ENCODE assay signal across 27 cellular contexts in genomic region chr16:69451166-69451565, GRCh38. TPM values are rescaled to one million over a fixed set of nuclear protein-coding genes. Genes with fewer than 3 reads are reported as not detected.
DNase-seq lines count a peak whose midpoint lies in the region; ATAC-seq, FAIRE-seq and TF ChIP-seq lines count a peak whose summit lies in the region.
"Had no signal": no experiment of that assay in that cellular context is flagged by ENCODE, and none has a peak within 500 bp of the region (broad histone marks: within the 10 kb centered on the region; RNA-seq: fewer than 3 reads in every experiment).

No MANE protein-coding gene starts in this region.

- peak overlapping the region; percentile 51 for H3K27ac Mint-ChIP-seq in activated naive CD4-positive, alpha-beta T cell treated with anti-CD3 and anti-CD28 coated beads, Interleukin-2, amount 50 U/mL, for 24 hours
- no peak overlapping the region for H3K27ac Mint-ChIP-seq in activated naive CD4-positive, alpha-beta T cell treated with anti-CD3 and anti-CD28 coated beads, Interleukin-2, amount 10 ng/mL, durations not matched to agents 7 days and 5 days
- H3K27ac Mint-ChIP-seq in Caco-2 (ENCODE audit: unreplicated experiment), result no peak overlapping the region
- H3K27ac Mint-ChIP-seq in T-helper 2 cell treated with Interferon-gamma antibody and Interleukin-4, amounts not matched to agents 5 μg/mL and 100 μg/mL, for 36 hours, result peak overlapping the region; percentile 69
- H3K27ac Mint-ChIP-seq: B cell had no signal

- CTCF ChIA-PET in activated naive CD4-positive, alpha-beta T cell treated with anti-CD3 and anti-CD28 coated beads, Interleukin-2, amount 10 ng/mL, durations not matched to agents 7 days and 5 days (lab: Charles Lee), result no interaction called here
- CTCF ChIA-PET in Caco-2 (lab: Charles Lee), result no interaction called here

- intact Hi-C loops in Caco-2 (cut with micrococcal nuclease; ENCODE audit: unreplicated experiment), result no loop called here

- peak overlapping the region; percentile 4 for H2AFZ ChIP-seq in keratinocyte (ENCODE audit: control insufficient read depth, low read length)
- H2AFZ ChIP-seq: parathyroid adenoma had no signal

- ATAC-seq in HG02870 (IDR thresholded peaks at IDR 0.05; ENCODE audit: unreplicated experiment), result no peak
- ATAC-seq: body of pancreas, mucosa of descending colon had no signal

- H3K27me3 ChIP-seq in Caco-2 (replicated peaks; ENCODE audit: control insufficient read depth, insufficient read depth, low read length) (no peaks in the 10 kb centered on the region), keratinocyte (ENCODE audit: control insufficient read depth, extremely low read depth, insufficient read depth, low read length) (no peaks in the 10 kb centered on the region), SJCRH30 (no peaks in the 10 kb centered on the region)
- H3K27me3 ChIP-seq: body of pancreas, tibial nerve had no signal

- TF ChIP-seq CTCF in Caco-2 (IDR thresholded peaks at IDR 0.05; ENCODE audit: insufficient read depth in 1 of 2, low read depth in 1 of 2, low read length in 1 of 2, severe bottlenecking in 1 of 2, unreplicated experiment in 1 of 2) (no peak), keratinocyte (optimal IDR thresholded peaks at IDR 0.05 in 1 of 3, IDR thresholded peaks at IDR 0.05 in 1 of 3, conservative IDR thresholded peaks at IDR 0.05 in 1 of 3; ENCODE audit: extremely low read depth in 1 of 3, insufficient read depth in 2 of 3, low read length in 3 of 3) (no peak)

- no peak overlapping the region for H3K4me3 Mint-ChIP-seq in activated naive CD4-positive, alpha-beta T cell treated with anti-CD3 and anti-CD28 coated beads, Interleukin-2, amount 50 U/mL, for 24 hours
- H3K4me3 Mint-ChIP-seq in activated naive CD4-positive, alpha-beta T cell treated with anti-CD3 and anti-CD28 coated beads, Interleukin-2, amount 10 ng/mL, durations not matched to agents 7 days and 5 days, result no peak overlapping the region
- no peak overlapping the region for H3K4me3 Mint-ChIP-seq in Caco-2 (ENCODE audit: unreplicated experiment)
- H3K4me3 Mint-ChIP-seq in T-helper 2 cell treated with Interferon-gamma antibody and Interleukin-4, amounts not matched to agents 5 μg/mL and 100 μg/mL, for 36 hours, result peak overlapping the region; percentile 5
- H3K4me3 Mint-ChIP-seq: B cell, H9, neural crest cell had no signal

- BruUV-seq in Caco-2 (replicated peaks; lab: Mats Ljungman, UMichigan), result TSS peak; percentile 13

- no peaks in the 10 kb centered on the region for H3K9me1 ChIP-seq in keratinocyte (ENCODE audit: control insufficient read depth, extremely low read depth, insufficient read depth, low read length)

- H3K4me3 ChIP-seq in Caco-2 (ENCODE audit: low read depth, low read length) (no peak overlapping the region), keratinocyte (ENCODE audit: control insufficient read depth in 2 of 3, extremely low read depth in 1 of 3, insufficient read depth in 2 of 3, low read depth in 1 of 3, low read length in 3 of 3) (peak overlapping the region in 1 of 3 experiments; percentile 6), SJCRH30 (no peak overlapping the region)
- H3K4me3 ChIP-seq: body of pancreas, lower lobe of right lung, mucosa of descending colon, tibial nerve had no signal

- H4K20me1 ChIP-seq in keratinocyte (ENCODE audit: control insufficient read depth, extremely low read depth, insufficient read depth, low read length), result no peaks in the 10 kb centered on the region

- H3K79me2 ChIP-seq in keratinocyte (ENCODE audit: control insufficient read depth, insufficient read depth, low read length), result peaks cover 8% of the 10 kb centered on the region

- FAIRE-seq in keratinocyte (lab: Jason Lieb, UNC), result peak; percentile 61
- FAIRE-seq: G401.6, small intestine had no signal

- no peaks in the 10 kb centered on the region for H3K9me3 Mint-ChIP-seq in activated naive CD4-positive, alpha-beta T cell treated with anti-CD3 and anti-CD28 coated beads, Interleukin-2, amount 50 U/mL, for 24 hours
- H3K9me3 Mint-ChIP-seq in activated naive CD4-positive, alpha-beta T cell treated with anti-CD3 and anti-CD28 coated beads, Interleukin-2, amount 10 ng/mL, durations not matched to agents 7 days and 5 days, result no peaks in the 10 kb centered on the region
- H3K9me3 Mint-ChIP-seq in Caco-2 (ENCODE audit: unreplicated experiment), result no peaks in the 10 kb centered on the region
- no peaks in the 10 kb centered on the region for H3K9me3 Mint-ChIP-seq in T-helper 2 cell treated with Interferon-gamma antibody and Interleukin-4, amounts not matched to agents 5 μg/mL and 100 μg/mL, for 36 hours
- H3K9me3 Mint-ChIP-seq: H9, neural crest cell had no signal

- dilution Hi-C loops in keratinocyte (cut with MboI; ENCODE audit: extremely low pct_ligation_motif_present, low sequenced_read_pairs), result no loop called here

- H3K9ac ChIP-seq in keratinocyte (ENCODE audit: control insufficient read depth, extremely low read depth, insufficient read depth, low read length), result peak overlapping the region; percentile 18
- H3K9ac ChIP-seq: KMS-11, parathyroid adenoma had no signal

- peaks cover 23% of the 10 kb centered on the region for H3K36me3 Mint-ChIP-seq in activated naive CD4-positive, alpha-beta T cell treated with anti-CD3 and anti-CD28 coated beads, Interleukin-2, amount 50 U/mL, for 24 hours
- H3K36me3 Mint-ChIP-seq in activated naive CD4-positive, alpha-beta T cell treated with anti-CD3 and anti-CD28 coated beads, Interleukin-2, amount 10 ng/mL, durations not matched to agents 7 days and 5 days, result peaks cover 55% of the 10 kb centered on the region
- H3K36me3 Mint-ChIP-seq in Caco-2 (ENCODE audit: insufficient read depth, unreplicated experiment), result peaks cover 98% of the 10 kb centered on the region
- H3K36me3 Mint-ChIP-seq in T-helper 2 cell treated with Interferon-gamma antibody and Interleukin-4, amounts not matched to agents 5 μg/mL and 100 μg/mL, for 36 hours (ENCODE audit: low read depth), result peaks cover 65% of the 10 kb centered on the region

- POLR2A ChIA-PET in Caco-2 (lab: Charles Lee), result no interaction called here

- no peaks in the 10 kb centered on the region for H3K9me3 ChIP-seq in Caco-2
- no peaks in the 10 kb centered on the region for H3K9me3 ChIP-seq in keratinocyte (ENCODE audit: control insufficient read depth, low read depth, low read length)
- H3K9me3 ChIP-seq in SJCRH30 (replicated peaks), result no peaks in the 10 kb centered on the region
- H3K9me3 ChIP-seq: body of pancreas, lower lobe of right lung, mucosa of descending colon, tibial nerve had no signal

- H3K27ac ChIP-seq in keratinocyte (ENCODE audit: control insufficient read depth, insufficient read depth, low read length) (peak overlapping the region; percentile 61), SJCRH30 (no peak overlapping the region)
- H3K27ac ChIP-seq: body of pancreas, epithelial cell of prostate, KMS-11, parathyroid adenoma, tibial nerve had no signal

- peaks cover 10% of the 10 kb centered on the region for H3K4me1 ChIP-seq in Caco-2
- H3K4me1 ChIP-seq in keratinocyte (ENCODE audit: control insufficient read depth, extremely low read depth, insufficient read depth, low read length), result peaks cover 12% of the 10 kb centered on the region
- no peaks in the 10 kb centered on the region for H3K4me1 ChIP-seq in SJCRH30
- H3K4me1 ChIP-seq: parathyroid adenoma had no signal

- peak overlapping the region; percentile 45 for H3K4me2 ChIP-seq in keratinocyte (ENCODE audit: control insufficient read depth, extremely low read depth, insufficient read depth, low read depth, low read length)
- H3K4me2 ChIP-seq: KMS-11 had no signal

- no peaks in the 10 kb centered on the region for H3K27me3 Mint-ChIP-seq in activated naive CD4-positive, alpha-beta T cell treated with anti-CD3 and anti-CD28 coated beads, Interleukin-2, amount 50 U/mL, for 24 hours
- no peaks in the 10 kb centered on the region for H3K27me3 Mint-ChIP-seq in activated naive CD4-positive, alpha-beta T cell treated with anti-CD3 and anti-CD28 coated beads, Interleukin-2, amount 10 ng/mL, durations not matched to agents 7 days and 5 days
- no peaks in the 10 kb centered on the region for H3K27me3 Mint-ChIP-seq in Caco-2 (ENCODE audit: insufficient read depth, unreplicated experiment)
- no peaks in the 10 kb centered on the region for H3K27me3 Mint-ChIP-seq in T-helper 2 cell treated with Interferon-gamma antibody and Interleukin-4, amounts not matched to agents 5 μg/mL and 100 μg/mL, for 36 hours (ENCODE audit: low read depth)
- H3K27me3 Mint-ChIP-seq: B cell had no signal

- no peak for DNase-seq in activated naive CD4-positive, alpha-beta T cell treated with anti-CD3 and anti-CD28 coated beads, Interleukin-2, amount 10 ng/mL, durations not matched to agents 7 days and 5 days
- DNase-seq in Caco-2 (no peak), keratinocyte (ENCODE audit: low read depth, low spot score) (no peak), SJCRH30 (no peak), NCI-H1694 treated with DMSO at 0.1 percent for 48 hours (lab: John Stamatoyannopoulos, UW) (no peak)
- DNase-seq in T-helper 2 cell treated with Interferon-gamma antibody and Interleukin-4, amounts not matched to agents 5 μg/mL and 100 μg/mL, for 36 hours (ENCODE audit: low spot score), result peak; percentile 27
- DNase-seq: activated effector memory CD4-positive, alpha-beta T cell treated with anti-CD3 and anti-CD28 coated beads, Interleukin-2, amount 50 U/mL, for 16 hours; body of pancreas; glutamatergic neuron; H9; kidney glomerular epithelial cell; lower lobe of right lung; mucosa of descending colon; NCI-H146; NCI-H510A; small intestine; stimulated activated CD4-positive, alpha-beta T cell treated with anti-CD3 and anti-CD28 coated beads, Interleukin-1b, Interleukin-23, amount 100 ng/mL, for 48 hours; T-helper 9 cell had no signal

- H3K36me3 ChIP-seq in Caco-2 (ENCODE audit: control insufficient read depth, insufficient read depth, low read length) (no peaks in the 10 kb centered on the region), keratinocyte (ENCODE audit: control insufficient read depth in 2 of 2, extremely low read depth in 1 of 2, insufficient read depth in 2 of 2, low read length in 2 of 2) (peaks cover 3 to 9% of the 10 kb centered on the region in 2 experiments), SJCRH30 (peaks cover 16% of the 10 kb centered on the region)

- peaks cover 19% of the 10 kb centered on the region for H3K4me1 Mint-ChIP-seq in activated naive CD4-positive, alpha-beta T cell treated with anti-CD3 and anti-CD28 coated beads, Interleukin-2, amount 50 U/mL, for 24 hours
- peaks cover 23% of the 10 kb centered on the region for H3K4me1 Mint-ChIP-seq in activated naive CD4-positive, alpha-beta T cell treated with anti-CD3 and anti-CD28 coated beads, Interleukin-2, amount 10 ng/mL, durations not matched to agents 7 days and 5 days
- H3K4me1 Mint-ChIP-seq in Caco-2 (ENCODE audit: low read depth, unreplicated experiment), result peaks cover 21% of the 10 kb centered on the region
- peaks cover 47% of the 10 kb centered on the region for H3K4me1 Mint-ChIP-seq in T-helper 2 cell treated with Interferon-gamma antibody and Interleukin-4, amounts not matched to agents 5 μg/mL and 100 μg/mL, for 36 hours (ENCODE audit: low read depth)
- H3K4me1 Mint-ChIP-seq: B cell, H9, neural crest cell had no signal

RNA-seq across cellular contexts. Expression of gene CYB5B, which starts 26.7 kb away (rescaled TPM):
- 355 TPM in 2 replicates for total RNA-seq in Caco-2 (2022)
- polyA plus RNA-seq in keratinocyte, result 204 to 287 TPM (median 246 TPM) in 3 replicates
- 9.4 TPM for polyA plus RNA-seq in keratinocyte (2011; ENCODE audit: low read depth)
- polyA plus RNA-seq in keratinocyte (2011; cell fraction: cytosol; rRNA removed), result 150 and 279 TPM in 2 replicates
- 137 and 147 TPM in 2 replicates for polyA plus RNA-seq in keratinocyte (2011; cell fraction: nucleus; rRNA removed)
- polyA plus RNA-seq in keratinocyte (2012; ENCODE audit: low replicate concordance), result 46.9 and 123 TPM in 2 replicates
- polyA minus RNA-seq in keratinocyte, result 123 to 200 TPM (median 142 TPM) in 3 replicates
- 48.9 TPM for polyA minus RNA-seq in keratinocyte (2011; cell fraction: cytosol; rRNA and poly(A)+ RNA removed)
- 39.4 and 68.7 TPM in 2 replicates for polyA minus RNA-seq in keratinocyte (2011; cell fraction: nucleus; rRNA and poly(A)+ RNA removed)
- total RNA-seq in SJCRH30 (2014; rRNA removed; shearing (Covaris generic)), result 99.5 and 110 TPM in 2 replicates

Comparison
In these comparisons a context has a peak if more than half of its experiments do, and no peak if none do; other contexts are left out.
1. H3K27ac Mint-ChIP-seq: peak in activated naive CD4-positive, alpha-beta T cell treated with anti-CD3 and anti-CD28 coated beads, Interleukin-2, amount 50 U/mL, for 24 hours (single experiment) and T-helper 2 cell treated with Interferon-gamma antibody and Interleukin-4, amounts not matched to agents 5 μg/mL and 100 μg/mL, for 36 hours (single experiment); none in activated naive CD4-positive, alpha-beta T cell treated with anti-CD3 and anti-CD28 coated beads, Interleukin-2, amount 10 ng/mL, durations not matched to agents 7 days and 5 days (single experiment) and Caco-2 (single experiment).